1 cellular context compared by ENCODE assay signal in genomic region chr7:98283887-98284222, GRCh38.
A peak's percentile ranks its signal among the peaks of the same experiment; 100 is the strongest.
TF ChIP-seq lines count a peak whose summit lies in the region.

No MANE protein-coding gene starts in this region.

TF ChIP-seq in HepG2, 621 proteins besides CTCF, POLR2A, EP300 and RAD21:
- peak; percentile 78 for TF ChIP-seq ZNF331 (CRISPR knock-in tag; IDR thresholded peaks at IDR 0.05)
- TF ChIP-seq KDM2A (CRISPR knock-in tag; IDR thresholded peaks at IDR 0.05; ENCODE audit: borderline replicate concordance, low read depth), result no peak; the same call in 1 of the 2 replicates
- TF ChIP-seq ZFP1 (CRISPR knock-in tag; IDR thresholded peaks at IDR 0.05), result no peak
- TF ChIP-seq ZNF576 (CRISPR knock-in tag; IDR thresholded peaks at IDR 0.05), result no peak
- TF ChIP-seq MAX (IDR thresholded peaks at IDR 0.05), result no peak
- no peak for TF ChIP-seq ZSCAN9 (CRISPR knock-in tag; IDR thresholded peaks at IDR 0.05; ENCODE audit: borderline replicate concordance)
